Comparison of ENCODE assay signal across 1 cellular context in genomic region chr2:108570416-108570815, GRCh38.
TF ChIP-seq lines count a peak whose summit lies in the region.

No MANE protein-coding gene starts in this region.

TF ChIP-seq in K562, 482 proteins besides CTCF, POLR2A, EP300 and RAD21 (continued from another document):
- TF ChIP-seq, protein P1, sequence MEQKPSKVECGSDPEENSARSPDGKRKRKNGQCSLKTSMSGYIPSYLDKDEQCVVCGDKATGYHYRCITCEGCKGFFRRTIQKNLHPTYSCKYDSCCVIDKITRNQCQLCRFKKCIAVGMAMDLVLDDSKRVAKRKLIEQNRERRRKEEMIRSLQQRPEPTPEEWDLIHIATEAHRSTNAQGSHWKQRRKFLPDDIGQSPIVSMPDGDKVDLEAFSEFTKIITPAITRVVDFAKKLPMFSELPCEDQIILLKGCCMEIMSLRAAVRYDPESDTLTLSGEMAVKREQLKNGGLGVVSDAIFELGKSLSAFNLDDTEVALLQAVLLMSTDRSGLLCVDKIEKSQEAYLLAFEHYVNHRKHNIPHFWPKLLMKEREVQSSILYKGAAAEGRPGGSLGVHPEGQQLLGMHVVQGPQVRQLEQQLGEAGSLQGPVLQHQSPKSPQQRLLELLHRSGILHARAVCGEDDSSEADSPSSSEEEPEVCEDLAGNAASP (IDR thresholded peaks at IDR 0.05), result no peak
- TF ChIP-seq, protein P2, sequence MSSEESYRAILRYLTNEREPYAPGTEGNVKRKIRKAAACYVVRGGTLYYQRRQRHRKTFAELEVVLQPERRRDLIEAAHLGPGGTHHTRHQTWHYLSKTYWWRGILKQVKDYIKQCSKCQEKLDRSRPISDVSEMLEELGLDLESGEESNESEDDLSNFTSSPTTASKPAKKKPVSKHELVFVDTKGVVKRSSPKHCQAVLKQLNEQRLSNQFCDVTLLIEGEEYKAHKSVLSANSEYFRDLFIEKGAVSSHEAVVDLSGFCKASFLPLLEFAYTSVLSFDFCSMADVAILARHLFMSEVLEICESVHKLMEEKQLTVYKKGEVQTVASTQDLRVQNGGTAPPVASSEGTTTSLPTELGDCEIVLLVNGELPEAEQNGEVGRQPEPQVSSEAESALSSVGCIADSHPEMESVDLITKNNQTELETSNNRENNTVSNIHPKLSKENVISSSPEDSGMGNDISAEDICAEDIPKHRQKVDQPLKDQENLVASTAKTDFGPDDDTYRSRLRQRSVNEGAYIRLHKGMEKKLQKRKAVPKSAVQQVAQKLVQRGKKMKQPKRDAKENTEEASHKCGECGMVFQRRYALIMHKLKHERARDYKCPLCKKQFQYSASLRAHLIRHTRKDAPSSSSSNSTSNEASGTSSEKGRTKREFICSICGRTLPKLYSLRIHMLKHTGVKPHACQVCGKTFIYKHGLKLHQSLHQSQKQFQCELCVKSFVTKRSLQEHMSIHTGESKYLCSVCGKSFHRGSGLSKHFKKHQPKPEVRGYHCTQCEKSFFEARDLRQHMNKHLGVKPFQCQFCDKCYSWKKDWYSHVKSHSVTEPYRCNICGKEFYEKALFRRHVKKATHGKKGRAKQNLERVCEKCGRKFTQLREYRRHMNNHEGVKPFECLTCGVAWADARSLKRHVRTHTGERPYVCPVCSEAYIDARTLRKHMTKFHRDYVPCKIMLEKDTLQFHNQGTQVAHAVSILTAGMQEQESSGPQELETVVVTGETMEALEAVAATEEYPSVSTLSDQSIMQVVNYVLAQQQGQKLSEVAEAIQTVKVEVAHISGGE (CRISPR knock-in tag; IDR thresholded peaks at IDR 0.05), result no peak
- TF ChIP-seq ZNF165 (CRISPR knock-in tag; IDR thresholded peaks at IDR 0.05; ENCODE audit: borderline replicate concordance) (no peak), PRPF4 (IDR thresholded peaks at IDR 0.05; ENCODE audit: insufficient read depth, low read depth, low read length, poor library complexity, severe bottlenecking) (no peak), SOX6 (IDR thresholded peaks at IDR 0.05) (no peak), ZNF644 (tag; IDR thresholded peaks at IDR 0.05; ENCODE audit: low read depth) (no peak), KAT2B (IDR thresholded peaks at IDR 0.05; ENCODE audit: low read depth, low read length) (no peak), MCM5 (IDR thresholded peaks at IDR 0.05; ENCODE audit: low read depth) (no peak), BRD9 (IDR thresholded peaks at IDR 0.05; ENCODE audit: low read depth, partially characterized antibody) (no peak), RBM15 (IDR thresholded peaks at IDR 0.05; ENCODE audit: insufficient read depth, low read length) (no peak), ZBTB17 (CRISPR knock-in tag; IDR thresholded peaks at IDR 0.05) (no peak), YBX1 (IDR thresholded peaks at IDR 0.05) (no peak), ZFX (CRISPR knock-in tag; IDR thresholded peaks at IDR 0.05) (no peak), MBD1 (CRISPR knock-in tag; IDR thresholded peaks at IDR 0.05) (no peak), GTF2A2 (tag; IDR thresholded peaks at IDR 0.05) (no peak), KDM1A (IDR thresholded peaks at IDR 0.05) (peak in 1 of 2 experiments; percentile 18; a peak in 1 of 4 replicates), NR4A1 (CRISPR knock-in tag; IDR thresholded peaks at IDR 0.05) (no peak), NR4A1 (tag; IDR thresholded peaks at IDR 0.05) (no peak), BACH1 (tag; IDR thresholded peaks at IDR 0.05) (no peak)
- TF ChIP-seq, protein P3, sequence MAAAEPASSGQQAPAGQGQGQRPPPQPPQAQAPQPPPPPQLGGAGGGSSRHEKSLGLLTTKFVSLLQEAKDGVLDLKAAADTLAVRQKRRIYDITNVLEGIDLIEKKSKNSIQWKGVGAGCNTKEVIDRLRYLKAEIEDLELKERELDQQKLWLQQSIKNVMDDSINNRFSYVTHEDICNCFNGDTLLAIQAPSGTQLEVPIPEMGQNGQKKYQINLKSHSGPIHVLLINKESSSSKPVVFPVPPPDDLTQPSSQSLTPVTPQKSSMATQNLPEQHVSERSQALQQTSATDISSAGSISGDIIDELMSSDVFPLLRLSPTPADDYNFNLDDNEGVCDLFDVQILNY (CRISPR knock-in tag; IDR thresholded peaks at IDR 0.05), result no peak
- TF ChIP-seq, protein P4, sequence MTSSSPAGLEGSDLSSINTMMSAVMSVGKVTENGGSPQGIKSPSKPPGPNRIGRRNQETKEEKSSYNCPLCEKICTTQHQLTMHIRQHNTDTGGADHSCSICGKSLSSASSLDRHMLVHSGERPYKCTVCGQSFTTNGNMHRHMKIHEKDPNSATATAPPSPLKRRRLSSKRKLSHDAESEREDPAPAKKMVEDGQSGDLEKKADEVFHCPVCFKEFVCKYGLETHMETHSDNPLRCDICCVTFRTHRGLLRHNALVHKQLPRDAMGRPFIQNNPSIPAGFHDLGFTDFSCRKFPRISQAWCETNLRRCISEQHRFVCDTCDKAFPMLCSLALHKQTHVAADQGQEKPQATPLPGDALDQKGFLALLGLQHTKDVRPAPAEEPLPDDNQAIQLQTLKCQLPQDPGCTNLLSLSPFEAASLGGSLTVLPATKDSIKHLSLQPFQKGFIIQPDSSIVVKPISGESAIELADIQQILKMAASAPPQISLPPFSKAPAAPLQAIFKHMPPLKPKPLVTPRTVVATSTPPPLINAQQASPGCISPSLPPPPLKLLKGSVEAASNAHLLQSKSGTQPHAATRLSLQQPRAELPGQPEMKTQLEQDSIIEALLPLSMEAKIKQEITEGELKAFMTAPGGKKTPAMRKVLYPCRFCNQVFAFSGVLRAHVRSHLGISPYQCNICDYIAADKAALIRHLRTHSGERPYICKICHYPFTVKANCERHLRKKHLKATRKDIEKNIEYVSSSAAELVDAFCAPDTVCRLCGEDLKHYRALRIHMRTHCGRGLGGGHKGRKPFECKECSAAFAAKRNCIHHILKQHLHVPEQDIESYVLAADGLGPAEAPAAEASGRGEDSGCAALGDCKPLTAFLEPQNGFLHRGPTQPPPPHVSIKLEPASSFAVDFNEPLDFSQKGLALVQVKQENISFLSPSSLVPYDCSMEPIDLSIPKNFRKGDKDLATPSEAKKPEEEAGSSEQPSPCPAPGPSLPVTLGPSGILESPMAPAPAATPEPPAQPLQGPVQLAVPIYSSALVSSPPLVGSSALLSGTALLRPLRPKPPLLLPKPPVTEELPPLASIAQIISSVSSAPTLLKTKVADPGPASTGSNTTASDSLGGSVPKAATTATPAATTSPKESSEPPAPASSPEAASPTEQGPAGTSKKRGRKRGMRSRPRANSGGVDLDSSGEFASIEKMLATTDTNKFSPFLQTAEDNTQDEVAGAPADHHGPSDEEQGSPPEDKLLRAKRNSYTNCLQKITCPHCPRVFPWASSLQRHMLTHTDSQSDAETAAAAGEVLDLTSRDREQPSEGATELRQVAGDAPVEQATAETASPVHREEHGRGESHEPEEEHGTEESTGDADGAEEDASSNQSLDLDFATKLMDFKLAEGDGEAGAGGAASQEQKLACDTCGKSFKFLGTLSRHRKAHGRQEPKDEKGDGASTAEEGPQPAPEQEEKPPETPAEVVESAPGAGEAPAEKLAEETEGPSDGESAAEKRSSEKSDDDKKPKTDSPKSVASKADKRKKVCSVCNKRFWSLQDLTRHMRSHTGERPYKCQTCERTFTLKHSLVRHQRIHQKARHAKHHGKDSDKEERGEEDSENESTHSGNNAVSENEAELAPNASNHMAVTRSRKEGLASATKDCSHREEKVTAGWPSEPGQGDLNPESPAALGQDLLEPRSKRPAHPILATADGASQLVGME (CRISPR knock-in tag; IDR thresholded peaks at IDR 0.05), result no peak
- TF ChIP-seq, protein P5, sequence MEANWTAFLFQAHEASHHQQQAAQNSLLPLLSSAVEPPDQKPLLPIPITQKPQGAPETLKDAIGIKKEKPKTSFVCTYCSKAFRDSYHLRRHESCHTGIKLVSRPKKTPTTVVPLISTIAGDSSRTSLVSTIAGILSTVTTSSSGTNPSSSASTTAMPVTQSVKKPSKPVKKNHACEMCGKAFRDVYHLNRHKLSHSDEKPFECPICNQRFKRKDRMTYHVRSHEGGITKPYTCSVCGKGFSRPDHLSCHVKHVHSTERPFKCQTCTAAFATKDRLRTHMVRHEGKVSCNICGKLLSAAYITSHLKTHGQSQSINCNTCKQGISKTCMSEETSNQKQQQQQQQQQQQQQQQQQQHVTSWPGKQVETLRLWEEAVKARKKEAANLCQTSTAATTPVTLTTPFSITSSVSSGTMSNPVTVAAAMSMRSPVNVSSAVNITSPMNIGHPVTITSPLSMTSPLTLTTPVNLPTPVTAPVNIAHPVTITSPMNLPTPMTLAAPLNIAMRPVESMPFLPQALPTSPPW (CRISPR knock-in tag; IDR thresholded peaks at IDR 0.05), result no peak
TF ChIP-seq in K562: peak in this region for 5.
